In the genomic region with DNA sequence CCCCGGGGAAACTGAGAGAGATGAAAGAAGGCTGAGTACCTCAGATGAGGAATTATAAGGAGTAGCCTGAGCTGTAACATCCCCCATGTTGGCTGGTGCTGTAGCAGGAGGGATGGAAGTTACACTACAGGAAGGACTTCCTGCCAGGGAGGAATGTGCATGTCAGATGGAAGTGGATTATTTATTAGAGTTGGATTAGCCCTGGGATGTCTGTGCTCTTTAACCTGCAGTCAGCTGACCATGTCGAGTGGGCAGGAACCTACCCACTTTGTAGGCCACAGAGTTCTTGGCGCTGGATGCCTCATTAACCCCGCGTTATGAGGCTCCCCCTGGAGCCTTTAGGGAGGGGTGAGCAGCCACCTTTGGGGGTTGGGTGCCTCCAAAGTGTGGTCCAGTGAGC, we compare ENCODE assay signal across 14 cellular contexts. TPM values are rescaled to one million over a fixed set of nuclear protein-coding genes. Genes with fewer than 3 reads are reported as not detected.
A peak's percentile ranks its signal among the peaks of the same experiment; 100 is the strongest.
DNase-seq lines count a peak whose midpoint lies in the region; ATAC-seq and TF ChIP-seq lines count a peak whose summit lies in the region.
"Had no signal": no experiment of that assay in that cellular context is flagged by ENCODE, and none has a peak within 500 bp of the region (broad histone marks: within the 10 kb centered on the region; RNA-seq: fewer than 3 reads in every experiment).

No MANE protein-coding gene starts in this region.

- H3K27ac Mint-ChIP-seq in GM23338: no peak overlapping the region
- H3K27ac Mint-ChIP-seq in activated T-helper 1 cell treated with anti-CD3 and anti-CD28 coated beads, Interleukin-12 subunit alpha, Interleukin-12 subunit beta, Interleukin-2, Interleukin-4 antibody, amounts not matched to agents 30 ng/mL and 10 ng/mL and 1 ng/mL, durations not matched to agents 14 hours and 24 hours and 36 hours: peak overlapping the region; percentile 45
- H3K27ac Mint-ChIP-seq in WTC11: no peak overlapping the region
- H3K27ac Mint-ChIP-seq: endodermal cell had no signal

- CTCF ChIA-PET in WTC11 (lab: Charles Lee): interaction anchor here (2.4 to 4.9 kb wide), 2 partner anchors 12 to 72 kb away, joined by 22 to 41 read pairs; no protein-coding TSS in a partner anchor

- H3K4me3 ChIP-seq in BLaER1 (no peak overlapping the region), GM23338 (no peak overlapping the region), mesendoderm (ENCODE audit: low read length) (no peak overlapping the region), prostate gland (no peak overlapping the region)
- H3K4me3 ChIP-seq: gastroesophageal sphincter had no signal

- H3K9me3 ChIP-seq in BLaER1: no peaks in the 10 kb centered on the region
- H3K9me3 ChIP-seq in prostate gland: no peaks in the 10 kb centered on the region
- H3K9me3 ChIP-seq: gastroesophageal sphincter had no signal

- H2AK5ac ChIP-seq in mesendoderm (ENCODE audit: low read length): peak overlapping the region; percentile 20

- H3K36me3 Mint-ChIP-seq in GM23338 (ENCODE audit: low read depth) (no peaks in the 10 kb centered on the region), WTC11 (no peaks in the 10 kb centered on the region)
- H3K36me3 Mint-ChIP-seq in activated T-helper 1 cell treated with anti-CD3 and anti-CD28 coated beads, Interleukin-12 subunit alpha, Interleukin-12 subunit beta, Interleukin-2, Interleukin-4 antibody, amounts not matched to agents 30 ng/mL and 10 ng/mL and 1 ng/mL, durations not matched to agents 14 hours and 24 hours and 36 hours (ENCODE audit: low read depth): no peaks in the 10 kb centered on the region

- no peak overlapping the region; the same call in 2 of the 3 replicates for H3K4me3 Mint-ChIP-seq in GM23338
- H3K4me3 Mint-ChIP-seq in activated T-helper 1 cell treated with anti-CD3 and anti-CD28 coated beads, Interleukin-12 subunit alpha, Interleukin-12 subunit beta, Interleukin-2, Interleukin-4 antibody, amounts not matched to agents 30 ng/mL and 10 ng/mL and 1 ng/mL, durations not matched to agents 14 hours and 24 hours and 36 hours: no peak overlapping the region
- no peak overlapping the region for H3K4me3 Mint-ChIP-seq in WTC11
- H3K4me3 Mint-ChIP-seq: endodermal cell had no signal

- no peaks in the 10 kb centered on the region for H3K9me3 Mint-ChIP-seq in GM23338
- H3K9me3 Mint-ChIP-seq in activated T-helper 1 cell treated with anti-CD3 and anti-CD28 coated beads, Interleukin-12 subunit alpha, Interleukin-12 subunit beta, Interleukin-2, Interleukin-4 antibody, amounts not matched to agents 30 ng/mL and 10 ng/mL and 1 ng/mL, durations not matched to agents 14 hours and 24 hours and 36 hours: no peaks in the 10 kb centered on the region
- H3K9me3 Mint-ChIP-seq in WTC11: no peaks in the 10 kb centered on the region
- H3K9me3 Mint-ChIP-seq: endodermal cell had no signal

- DNase-seq in GM23338 (ENCODE audit: low spot score): no peak
- no peak for DNase-seq in activated T-helper 1 cell treated with anti-CD3 and anti-CD28 coated beads, Interleukin-12 subunit alpha, Interleukin-12 subunit beta, Interleukin-2, Interleukin-4 antibody, amounts not matched to agents 30 ng/mL and 10 ng/mL and 1 ng/mL, durations not matched to agents 14 hours and 24 hours and 36 hours (ENCODE audit: low spot score)
- no peak for DNase-seq in mesendoderm
- no peak for DNase-seq in GM03348 (ENCODE audit: low spot score)
- no peak for DNase-seq in WTC11 (ENCODE audit: low spot score)
- no peak for DNase-seq in prostate gland (ENCODE audit: low spot score)
- DNase-seq: C1 segment of cervical spinal cord, endodermal cell, NCI-H1092 treated with DMSO at 0.1 percent for 48 hours, retina had no signal

- peak overlapping the region; percentile 86 for H3K4me2 ChIP-seq in BLaER1
- H3K4me2 ChIP-seq in GM23338: peak overlapping the region; percentile 48
- H3K4me2 ChIP-seq in mesendoderm (ENCODE audit: low read length): no peak overlapping the region

- no peak overlapping the region for H2BK120ac ChIP-seq in mesendoderm (ENCODE audit: low read depth, low read length)

- H3K4me1 Mint-ChIP-seq in GM23338: peaks cover 70% of the 10 kb centered on the region
- peaks cover 72% of the 10 kb centered on the region for H3K4me1 Mint-ChIP-seq in activated T-helper 1 cell treated with anti-CD3 and anti-CD28 coated beads, Interleukin-12 subunit alpha, Interleukin-12 subunit beta, Interleukin-2, Interleukin-4 antibody, amounts not matched to agents 30 ng/mL and 10 ng/mL and 1 ng/mL, durations not matched to agents 14 hours and 24 hours and 36 hours (ENCODE audit: low read depth)
- H3K4me1 Mint-ChIP-seq in WTC11: peaks cover 73% of the 10 kb centered on the region

- H3K36me3 ChIP-seq in BLaER1 (no peaks in the 10 kb centered on the region), GM23338 (ENCODE audit: insufficient read depth) (no peaks in the 10 kb centered on the region), mesendoderm (ENCODE audit: control insufficient read depth, insufficient read depth, low read length) (no peaks in the 10 kb centered on the region), prostate gland (no peaks in the 10 kb centered on the region)
- H3K36me3 ChIP-seq: gastroesophageal sphincter had no signal

- WGBS in mesendoderm (ENCODE audit: extremely low coverage, insufficient coverage, low lambda C conversion rate): no CpG with 5 or more reads among the region's 5 CpGs
- 47% methylated on average over 5 of the region's 5 CpGs for WGBS in prostate gland

- H3K4me1 ChIP-seq in BLaER1 (peaks cover 98% of the 10 kb centered on the region), GM23338 (ENCODE audit: insufficient read depth) (peaks cover 62% of the 10 kb centered on the region), mesendoderm (ENCODE audit: control insufficient read depth, low read depth, low read length) (peaks cover 13% of the 10 kb centered on the region), prostate gland (replicated peaks) (peaks cover 4% of the 10 kb centered on the region)
- H3K4me1 ChIP-seq: gastroesophageal sphincter had no signal

- H3K79me2 ChIP-seq in GM23338 (replicated peaks; ENCODE audit: insufficient read depth) (no peaks in the 10 kb centered on the region), mesendoderm (ENCODE audit: control insufficient read depth, insufficient read depth, low read length) (no peaks in the 10 kb centered on the region)

- peaks cover 4% of the 10 kb centered on the region for H3F3A ChIP-seq in GM23338 (replicated peaks; ENCODE audit: low read depth)

- TF ChIP-seq CTCF in GM23338 (conservative IDR thresholded peaks at IDR 0.05; ENCODE audit: low read depth in 2 of 2) (no peak), WTC11 (IDR thresholded peaks at IDR 0.05) (no peak), prostate gland (IDR thresholded peaks at IDR 0.05) (no peak)

- H4K20me1 ChIP-seq in BLaER1 (no peaks in the 10 kb centered on the region), GM23338 (replicated peaks; ENCODE audit: insufficient read depth) (no peaks in the 10 kb centered on the region)

- intact Hi-C loops in activated T-helper 1 cell treated with anti-CD3 and anti-CD28 coated beads, Interleukin-12 subunit alpha, Interleukin-12 subunit beta, Interleukin-2, Interleukin-4 antibody, amounts not matched to agents 30 ng/mL and 10 ng/mL and 1 ng/mL, durations not matched to agents 14 hours and 24 hours and 36 hours (cut with micrococcal nuclease): no loop called here
- intact Hi-C loops in prostate gland (cut with DNase I): no loop called here

- H3K56ac ChIP-seq in mesendoderm (ENCODE audit: low read length): peak overlapping the region; percentile 25

- H4K8ac ChIP-seq in mesendoderm (ENCODE audit: low read depth, low read length): no peak overlapping the region

- no peak for ATAC-seq in GM23338
- no peak for ATAC-seq in HG03521 (IDR thresholded peaks at IDR 0.05; ENCODE audit: unreplicated experiment)
- no peak for ATAC-seq in WTC11
- ATAC-seq: gastroesophageal sphincter, Panc1 had no signal

- no peaks in the 10 kb centered on the region for H3K9me2 ChIP-seq in GM23338 (ENCODE audit: insufficient read depth)

- H3K27me3 Mint-ChIP-seq in GM23338 (ENCODE audit: insufficient read depth, low read depth, poor library complexity) (peaks cover 16% of the 10 kb centered on the region), WTC11 (ENCODE audit: low read depth) (no peaks in the 10 kb centered on the region)
- no peaks in the 10 kb centered on the region for H3K27me3 Mint-ChIP-seq in activated T-helper 1 cell treated with anti-CD3 and anti-CD28 coated beads, Interleukin-12 subunit alpha, Interleukin-12 subunit beta, Interleukin-2, Interleukin-4 antibody, amounts not matched to agents 30 ng/mL and 10 ng/mL and 1 ng/mL, durations not matched to agents 14 hours and 24 hours and 36 hours (ENCODE audit: insufficient read depth)

- H3K18ac ChIP-seq in mesendoderm (ENCODE audit: low read length): no peak overlapping the region

- H3K23ac ChIP-seq in mesendoderm (ENCODE audit: low read length): no peak overlapping the region

- H3K79me1 ChIP-seq in mesendoderm (ENCODE audit: low read length): no peaks in the 10 kb centered on the region

- H2AFZ ChIP-seq in GM23338: no peak overlapping the region

- H3K27ac ChIP-seq in BLaER1: no peak overlapping the region
- H3K27ac ChIP-seq in GM23338 (ENCODE audit: low read depth): no peak overlapping the region
- no peak overlapping the region for H3K27ac ChIP-seq in mesendoderm (ENCODE audit: low read depth, low read length)
- H3K27ac ChIP-seq in prostate gland: peak overlapping the region in 1 of 2 donors; percentile 81
- H3K27ac ChIP-seq: gastroesophageal sphincter had no signal

- H3K9ac ChIP-seq in BLaER1 (no peak overlapping the region), mesendoderm (ENCODE audit: low read length) (no peak overlapping the region)

- H3K27me3 ChIP-seq in BLaER1: no peaks in the 10 kb centered on the region
- H3K27me3 ChIP-seq in GM23338 (ENCODE audit: insufficient read depth): no peaks in the 10 kb centered on the region
- H3K27me3 ChIP-seq in mesendoderm (ENCODE audit: insufficient read depth, low read length, poor library complexity): no peaks in the 10 kb centered on the region
- H3K27me3 ChIP-seq in prostate gland (replicated peaks; ENCODE audit: insufficient read depth): no peaks in the 10 kb centered on the region

- H4K5ac ChIP-seq in mesendoderm (ENCODE audit: low read length): no peak overlapping the region

- no peak overlapping the region for H3K4ac ChIP-seq in mesendoderm (ENCODE audit: low read depth, low read length)

- H2BK15ac ChIP-seq in mesendoderm (replicated peaks; ENCODE audit: low read depth): no peak overlapping the region

- TF ChIP-seq POLR2A in prostate gland (IDR thresholded peaks at IDR 0.05): no peak

- POLR2A ChIA-PET in WTC11 (lab: Charles Lee): no interaction called here

- no peak overlapping the region for H2BK5ac ChIP-seq in mesendoderm (ENCODE audit: low read length)

RNA-seq across cellular contexts. Expression of gene SEMA4A, which starts 0.8 kb away (rescaled TPM):
- 17.0 and 20.2 TPM in 2 replicates for total RNA-seq in GM23338 (2014; rRNA removed; shearing (Covaris generic))
- 5.5 and 5.6 TPM in 2 replicates for polyA plus RNA-seq in GM23338 (2016; fragmentation: Nextera tagmentation; extraction: Ambion mirVana)
- 8.8 and 9.0 TPM in 2 replicates for total RNA-seq in activated T-helper 1 cell treated with anti-CD3 and anti-CD28 coated beads, Interleukin-12 subunit alpha, Interleukin-12 subunit beta, Interleukin-2, Interleukin-4 antibody, amounts not matched to agents 30 ng/mL and 10 ng/mL and 1 ng/mL, durations not matched to agents 14 hours and 24 hours and 36 hours
- polyA plus RNA-seq in mesendoderm (2013, experiment 1 of 2): 1.3 TPM
- 1.1 TPM for polyA plus RNA-seq in mesendoderm (2013, experiment 2 of 2)
- 6.9 to 12.4 TPM (median 8.7 TPM) in 3 replicates for total RNA-seq in WTC11 (2021)
- 10 to 100 TPM; 22.9 to 44.9 TPM for total RNA-seq in prostate gland

RNA-seq across cellular contexts. Expression of gene LMNA, which starts 38.1 kb away (rescaled TPM):
- total RNA-seq in GM23338 (2014; rRNA removed; shearing (Covaris generic)): 56.3 and 68.9 TPM in 2 replicates
- 35.5 and 38.9 TPM in 2 replicates for polyA plus RNA-seq in GM23338 (2016; fragmentation: Nextera tagmentation; extraction: Ambion mirVana)
- total RNA-seq in activated T-helper 1 cell treated with anti-CD3 and anti-CD28 coated beads, Interleukin-12 subunit alpha, Interleukin-12 subunit beta, Interleukin-2, Interleukin-4 antibody, amounts not matched to agents 30 ng/mL and 10 ng/mL and 1 ng/mL, durations not matched to agents 14 hours and 24 hours and 36 hours: 80.1 and 84.1 TPM in 2 replicates
- 59.4 TPM for polyA plus RNA-seq in mesendoderm (2013, experiment 1 of 2)
- 59.0 TPM for polyA plus RNA-seq in mesendoderm (2013, experiment 2 of 2)
- total RNA-seq in WTC11 (2021): 40.7 to 68.8 TPM (median 46.2 TPM) in 3 replicates
- total RNA-seq in prostate gland: 100 to 1,000 TPM; 227 to 265 TPM

RNA-seq across cellular contexts. Expression of gene SLC25A44, which starts 41.3 kb away (rescaled TPM):
- total RNA-seq in GM23338 (2014; rRNA removed; shearing (Covaris generic)): 19.9 and 25.1 TPM in 2 replicates
- polyA plus RNA-seq in GM23338 (2016; fragmentation: Nextera tagmentation; extraction: Ambion mirVana): 7.0 and 7.6 TPM in 2 replicates
- total RNA-seq in activated T-helper 1 cell treated with anti-CD3 and anti-CD28 coated beads, Interleukin-12 subunit alpha, Interleukin-12 subunit beta, Interleukin-2, Interleukin-4 antibody, amounts not matched to agents 30 ng/mL and 10 ng/mL and 1 ng/mL, durations not matched to agents 14 hours and 24 hours and 36 hours: 67.6 and 79.3 TPM in 2 replicates
- polyA plus RNA-seq in mesendoderm (2013, experiment 1 of 2): 16.8 TPM
- 17.0 TPM for polyA plus RNA-seq in mesendoderm (2013, experiment 2 of 2)
- total RNA-seq in WTC11 (2021): 17.9 to 29.1 TPM (median 19.7 TPM) in 3 replicates
- total RNA-seq in prostate gland: 10 to 100 TPM; 14.2 to 16.5 TPM
